ENCODE assay signal across 21 cellular contexts in genomic region chr2:155022531-155022930, GRCh38.
DNase-seq lines count a peak whose midpoint lies in the region; ATAC-seq, FAIRE-seq and TF ChIP-seq lines count a peak whose summit lies in the region.
"Had no signal": no experiment of that assay in that cellular context is flagged by ENCODE, and none has a peak within 500 bp of the region (broad histone marks: within the 10 kb centered on the region; RNA-seq: fewer than 3 reads in every experiment).

No MANE protein-coding gene starts in this region.

- in situ Hi-C loops in G401 (cut with HindIII; ENCODE audit: low sequenced_read_pairs): no loop called here

- peak; percentile 67 for DNase-seq in G401 (ENCODE audit: low spot score)
- no peak for DNase-seq in WERI-Rb-1
- DNase-seq in epithelial cell of esophagus (ENCODE audit: low read depth): peak; percentile 3
- DNase-seq in urothelium cell line (ENCODE audit: low spot score): no peak
- DNase-seq in CD4-positive, alpha-beta memory T cell: no peak
- DNase-seq: 8988T; ACHN; BE2C; Caco-2; Calu3; CD4-positive, CD25-positive, alpha-beta regulatory T cell; CD8-positive, alpha-beta T cell; DMS79 treated with DMSO at 0.1 percent for 48 hours; GDM1 had no signal

- no peak overlapping the region for H3K27ac Mint-ChIP-seq in CD4-positive, alpha-beta memory T cell
- H3K27ac Mint-ChIP-seq: CD14-positive monocyte; CD4-positive, CD25-positive, alpha-beta regulatory T cell; CD8-positive, alpha-beta T cell had no signal

- CTCF ChIA-PET in CD4-positive, alpha-beta memory T cell (lab: Charles Lee; ENCODE audit: partially characterized antibody): no interaction called here

- no peaks in the 10 kb centered on the region for H3K27me3 ChIP-seq in WERI-Rb-1 (ENCODE audit: insufficient read depth, low read depth, severe bottlenecking)
- H3K27me3 ChIP-seq in CD4-positive, alpha-beta memory T cell (ENCODE audit: insufficient read depth, low read length): no peaks in the 10 kb centered on the region
- H3K27me3 ChIP-seq: BE2C, BLaER1 had no signal

- H3K4me3 Mint-ChIP-seq in CD4-positive, alpha-beta memory T cell: no peak overlapping the region
- H3K4me3 Mint-ChIP-seq: CD14-positive monocyte; CD4-positive, CD25-positive, alpha-beta regulatory T cell; CD8-positive, alpha-beta T cell had no signal

- no peak for ATAC-seq in GM21360 (IDR thresholded peaks at IDR 0.05; ENCODE audit: unreplicated experiment)
- ATAC-seq: CD8-positive, alpha-beta T cell; GM12878 had no signal

- H3K4me3 ChIP-seq in WERI-Rb-1 (ENCODE audit: low read depth, low read length) (no peak overlapping the region), epithelial cell of esophagus (ENCODE audit: low read length) (no peak overlapping the region)
- H3K4me3 ChIP-seq in CD4-positive, alpha-beta memory T cell (ENCODE audit: low read length in 2 of 2): no peak overlapping the region
- H3K4me3 ChIP-seq: BLaER1, GM12878 had no signal

- TF ChIP-seq CTCF in WERI-Rb-1 (IDR thresholded peaks at IDR 0.05; ENCODE audit: low read depth, low read length) (no peak), epithelial cell of esophagus (IDR thresholded peaks at IDR 0.05; ENCODE audit: insufficient read depth, low read depth, low read length, missing control alignments) (no peak)

- no peaks in the 10 kb centered on the region for H3K4me1 ChIP-seq in CD4-positive, alpha-beta memory T cell (ENCODE audit: insufficient read depth, low read length)
- H3K4me1 ChIP-seq: BE2C, BLaER1, Caco-2 had no signal

- H3K9me3 ChIP-seq in WERI-Rb-1 (ENCODE audit: severe bottlenecking): no peaks in the 10 kb centered on the region
- no peaks in the 10 kb centered on the region for H3K9me3 ChIP-seq in CD4-positive, alpha-beta memory T cell (ENCODE audit: control insufficient read depth in 1 of 2, low read length in 2 of 2)
- H3K9me3 ChIP-seq: BE2C, BLaER1, Caco-2 had no signal

- POLR2A ChIA-PET in CD4-positive, alpha-beta memory T cell (lab: Charles Lee; ENCODE audit: partially characterized antibody): no interaction called here

- no peaks in the 10 kb centered on the region for H3K36me3 Mint-ChIP-seq in CD4-positive, alpha-beta memory T cell
- H3K36me3 Mint-ChIP-seq: CD14-positive monocyte; CD4-positive, CD25-positive, alpha-beta regulatory T cell; CD8-positive, alpha-beta T cell had no signal

- H3K4me1 Mint-ChIP-seq in CD4-positive, alpha-beta memory T cell: no peaks in the 10 kb centered on the region
- H3K4me1 Mint-ChIP-seq: CD14-positive monocyte; CD4-positive, CD25-positive, alpha-beta regulatory T cell had no signal

- H3K27me3 Mint-ChIP-seq in CD4-positive, alpha-beta memory T cell: no peaks in the 10 kb centered on the region
- H3K27me3 Mint-ChIP-seq: CD4-positive, CD25-positive, alpha-beta regulatory T cell had no signal

- intact Hi-C loops in CD4-positive, alpha-beta memory T cell (cut with micrococcal nuclease): no loop called here

- peak overlapping the region; percentile 48; the same call in 1 of the 2 replicates for H3K27ac ChIP-seq in WERI-Rb-1
- H3K27ac ChIP-seq in CD4-positive, alpha-beta memory T cell (ENCODE audit: low read depth, low read length): no peak overlapping the region
- H3K27ac ChIP-seq: BLaER1 had no signal

- H3K36me3 ChIP-seq in WERI-Rb-1: no peaks in the 10 kb centered on the region
- no peaks in the 10 kb centered on the region for H3K36me3 ChIP-seq in CD4-positive, alpha-beta memory T cell (ENCODE audit: insufficient read depth, low read length)
- H3K36me3 ChIP-seq: BE2C, BLaER1 had no signal

- H3K9me3 Mint-ChIP-seq in CD4-positive, alpha-beta memory T cell: peaks cover 0 to 4% (median 2%) of the 10 kb centered on the region in 8 donors

- no peak for FAIRE-seq in urothelium cell line (lab: Jason Lieb, UNC)
- FAIRE-seq: A204.1, GM12878, GM12892, GM18507 had no signal

Comparison
In these comparisons a context has a peak if more than half of its experiments do, and no peak if none do; other contexts are left out.
1. DNase-seq: peak in G401 (single experiment) and epithelial cell of esophagus (single experiment); none in WERI-Rb-1 (single experiment), urothelium cell line (single experiment) and CD4-positive, alpha-beta memory T cell (0 of 5).